In the genomic region with DNA sequence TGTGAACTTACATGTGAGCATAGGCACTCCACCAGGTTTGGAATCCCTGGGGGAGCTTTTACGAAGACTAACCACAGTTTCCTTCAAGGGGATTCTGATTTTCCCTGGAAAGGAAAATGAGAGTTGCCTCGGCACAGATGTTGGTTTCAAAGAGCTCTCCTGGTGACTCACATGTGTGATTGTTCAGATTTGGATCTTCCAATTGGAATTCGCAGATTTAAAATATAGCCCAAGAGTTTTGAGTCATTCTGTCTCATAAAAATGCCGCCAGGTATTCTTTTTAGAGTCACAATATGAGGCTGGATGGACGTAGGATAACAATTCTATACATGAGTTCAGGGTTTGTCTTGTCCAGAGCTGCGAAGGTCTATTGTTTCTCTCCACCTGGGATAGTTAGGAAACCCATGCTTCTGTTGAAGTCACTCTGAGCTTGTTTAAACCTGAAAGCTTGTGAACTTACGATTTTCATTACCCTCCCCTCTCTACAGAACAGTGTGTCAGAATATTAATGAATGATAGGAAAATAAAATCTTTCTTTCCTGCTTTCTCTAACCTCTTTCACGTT, we compare ENCODE assay signal across 1 cellular context.
TF ChIP-seq lines count a peak whose summit lies in the region.

No MANE protein-coding gene starts in this region.

TF ChIP-seq in IMR-90, 13 proteins besides CTCF, POLR2A, EP300 and RAD21 (continued from another document):
- TF ChIP-seq USF2 (IDR thresholded peaks at IDR 0.05; ENCODE audit: low read depth, low read length) (no peak), CHD1 (IDR thresholded peaks at IDR 0.05; ENCODE audit: low read depth, low read length) (no peak), MAFK (IDR thresholded peaks at IDR 0.05; ENCODE audit: low read depth, low read length) (no peak), BHLHE40 (IDR thresholded peaks at IDR 0.05; ENCODE audit: low read depth, low read length) (no peak), FOS (IDR thresholded peaks at IDR 0.05; ENCODE audit: low read depth, low read length) (no peak)
- TF ChIP-seq, protein P1, sequence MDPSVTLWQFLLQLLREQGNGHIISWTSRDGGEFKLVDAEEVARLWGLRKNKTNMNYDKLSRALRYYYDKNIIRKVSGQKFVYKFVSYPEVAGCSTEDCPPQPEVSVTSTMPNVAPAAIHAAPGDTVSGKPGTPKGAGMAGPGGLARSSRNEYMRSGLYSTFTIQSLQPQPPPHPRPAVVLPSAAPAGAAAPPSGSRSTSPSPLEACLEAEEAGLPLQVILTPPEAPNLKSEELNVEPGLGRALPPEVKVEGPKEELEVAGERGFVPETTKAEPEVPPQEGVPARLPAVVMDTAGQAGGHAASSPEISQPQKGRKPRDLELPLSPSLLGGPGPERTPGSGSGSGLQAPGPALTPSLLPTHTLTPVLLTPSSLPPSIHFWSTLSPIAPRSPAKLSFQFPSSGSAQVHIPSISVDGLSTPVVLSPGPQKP (IDR thresholded peaks at IDR 0.05; ENCODE audit: borderline replicate concordance, low read depth, low read length) = no peak
